Comparison of ENCODE assay signal across 8 cellular contexts in the genomic region with DNA sequence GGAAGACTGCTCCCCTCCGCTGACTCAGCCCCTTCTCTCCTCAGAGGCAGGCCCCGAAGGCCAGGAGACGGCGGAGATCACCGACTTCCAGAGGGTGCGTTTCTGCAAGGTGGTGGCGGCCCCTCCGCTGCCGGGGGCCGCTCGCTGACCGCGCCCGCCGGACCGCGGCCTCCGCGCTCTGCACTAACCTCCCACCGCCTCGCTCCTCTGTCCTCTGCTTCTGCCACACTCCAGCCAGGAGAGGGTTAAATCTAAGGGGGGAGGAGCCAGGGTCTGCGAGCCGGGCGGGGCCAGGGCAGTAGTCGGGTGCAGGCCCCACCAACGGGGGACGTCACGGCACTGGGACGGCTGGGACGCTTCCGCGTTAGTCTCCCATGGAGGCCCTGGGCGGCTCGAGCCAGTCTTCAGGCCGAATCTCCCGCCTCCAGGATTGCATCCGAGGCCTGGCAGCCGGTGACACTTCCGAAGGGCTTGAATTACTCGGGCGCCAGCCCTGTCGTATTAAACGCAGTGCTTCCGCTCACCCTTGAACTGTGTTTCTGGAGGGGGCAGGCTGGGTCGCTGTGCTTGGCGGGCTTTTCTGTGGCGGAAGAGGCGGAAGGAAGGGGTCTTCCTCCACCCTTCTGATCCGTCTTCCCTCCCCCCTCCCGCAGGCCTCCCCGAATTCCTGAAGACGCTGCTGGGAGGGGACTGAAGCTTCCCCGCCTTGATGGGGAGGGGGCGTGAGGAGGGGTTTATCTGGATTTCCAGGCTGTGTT. TPM values are rescaled to one million over a fixed set of nuclear protein-coding genes. Genes with fewer than 3 reads are reported as not detected.
DNase-seq lines count a peak whose midpoint lies in the region; ATAC-seq, FAIRE-seq and TF ChIP-seq lines count a peak whose summit lies in the region.

No MANE protein-coding gene starts in this region.

- POLR2A ChIA-PET in H1 (lab: Charles Lee; ENCODE audit: partially characterized antibody): interaction anchor here (0.7 to 3.6 kb wide), 17 partner anchors 10 to 232 kb away, joined by 3 to 29 read pairs (median 4); partner anchors contain the start of genes CCDC9 and ZC3H4

- FAIRE-seq in H1 (lab: Jason Lieb, UNC): no peak

- H2AFZ ChIP-seq in H1 (ENCODE audit: low read length): 0 out of 2 replicates have a peak overlapping the region, but pooled peaks have one; percentile 6

- H3K9me3 Mint-ChIP-seq in CD4-positive, CD25-positive, alpha-beta regulatory T cell: peaks cover 0 to 1% (median 0%) of the 10 kb centered on the region in 7 donors
- H3K9me3 Mint-ChIP-seq in activated CD8-positive, alpha-beta memory T cell treated with anti-CD3 and anti-CD28 coated beads, Interleukin-2, amount 10 ng/mL, durations not matched to agents 7 days and 5 days (ENCODE audit: low read depth): no peaks in the 10 kb centered on the region

- H2AK5ac ChIP-seq in H1 (ENCODE audit: low read depth, low read length): no peak overlapping the region

- no peaks in the 10 kb centered on the region; the same call in 1 of the 2 replicates for H3K79me1 ChIP-seq in H1 (ENCODE audit: low read depth, low read length)

- H2BK12ac ChIP-seq in H1 (ENCODE audit: low read depth, low read length): peak overlapping the region; percentile 68; the same call in 1 of the 2 replicates

- no peak overlapping the region for H2BK120ac ChIP-seq in H1 (replicated peaks; ENCODE audit: low read depth, low read length)

- peak overlapping the region; percentile 77 for H3K4me3 ChIP-seq in CD4-positive, CD25-positive, alpha-beta regulatory T cell (ENCODE audit: low read depth, low read length)
- H3K4me3 ChIP-seq in H1 (ENCODE audit: extremely low read depth in 1 of 4, insufficient read depth in 2 of 4, low read depth in 3 of 4, low read length in 4 of 4) (peak overlapping the region; percentile 70 to 84 (median 78)), mesodermal cell (ENCODE audit: extremely low read depth, insufficient read depth, low read length, poor library complexity, severe bottlenecking) (peak overlapping the region; percentile 60)

- DNase-seq in CD4-positive, CD25-positive, alpha-beta regulatory T cell: peak; percentile 85 to 94 (median 89)
- DNase-seq in NK-92 treated with Interleukin-12 subunit alpha and Interleukin-12 subunit beta, amount 100 ng/mL, for 24 hours (lab: John Stamatoyannopoulos, UW): peak; percentile 57
- peak; percentile 97 for DNase-seq in activated CD8-positive, alpha-beta memory T cell treated with anti-CD3 and anti-CD28 coated beads, Interleukin-2, amount 10 ng/mL, durations not matched to agents 7 days and 5 days
- peak; percentile 79 to 92 for DNase-seq in H1 (ENCODE audit: low read depth in 1 of 2, low spot score in 2 of 2)
- DNase-seq in stimulated activated CD8-positive, alpha-beta memory T cell treated with anti-CD3 and anti-CD28 coated beads, Interleukin-15, amount 100 ng/mL, for 1 hour (ENCODE audit: low read depth): peak; percentile 80

- TF ChIP-seq EP300 in H1 (IDR thresholded peaks at IDR 0.05; ENCODE audit: borderline replicate concordance in 1 of 2, low read depth in 2 of 2, low read length in 2 of 2): no peak

- H4K91ac ChIP-seq in H1 (replicated peaks; ENCODE audit: insufficient read length, low read length): peak overlapping the region; percentile 69

- TF ChIP-seq RAD21 in H1 (IDR thresholded peaks at IDR 0.05 in 1 of 2, conservative IDR thresholded peaks at IDR 0.05 in 1 of 2; ENCODE audit: low read depth in 2 of 2, low read length in 2 of 2): no peak

- H3K4me3 Mint-ChIP-seq in CD4-positive, CD25-positive, alpha-beta regulatory T cell: peak overlapping the region; percentile 97 to 100 (median 98)
- peak overlapping the region; percentile 94 for H3K4me3 Mint-ChIP-seq in activated CD8-positive, alpha-beta memory T cell treated with anti-CD3 and anti-CD28 coated beads, Interleukin-2, amount 10 ng/mL, durations not matched to agents 7 days and 5 days

- H4K8ac ChIP-seq in H1 (ENCODE audit: extremely low read depth, insufficient read depth, low read length): peak overlapping the region; percentile 81

- H2BK20ac ChIP-seq in H1 (ENCODE audit: low read length): no peak overlapping the region

- peak; percentile 71 to 78; a peak in 2 of 3 replicates for TF ChIP-seq POLR2A in H1 (IDR thresholded peaks at IDR 0.05; ENCODE audit: control extremely low read depth in 1 of 2, low read depth in 2 of 2, low read length in 2 of 2)

- peaks cover 0 to 14% of the 10 kb centered on the region in 2 experiments for H4K20me1 ChIP-seq in H1 (replicated peaks in 1 of 2; ENCODE audit: control insufficient read depth in 1 of 2, insufficient read depth in 2 of 2, low read length in 2 of 2)

- no peak overlapping the region for H2BK15ac ChIP-seq in H1 (ENCODE audit: low read length)

- H3K27ac Mint-ChIP-seq in CD4-positive, CD25-positive, alpha-beta regulatory T cell: peak overlapping the region; percentile 97 to 99 (median 99)
- H3K27ac Mint-ChIP-seq in activated CD8-positive, alpha-beta memory T cell treated with anti-CD3 and anti-CD28 coated beads, Interleukin-2, amount 10 ng/mL, durations not matched to agents 7 days and 5 days: peak overlapping the region; percentile 98

- no peak overlapping the region for H3K23ac ChIP-seq in H1 (ENCODE audit: insufficient read length)

- TF ChIP-seq CTCF in H1 (IDR thresholded peaks at IDR 0.05; ENCODE audit: control extremely low read depth in 1 of 3, insufficient read depth in 1 of 3, low read depth in 1 of 3, low read length in 3 of 3): no peak

- no peaks in the 10 kb centered on the region for H3K9me3 ChIP-seq in CD4-positive, CD25-positive, alpha-beta regulatory T cell (ENCODE audit: control insufficient read depth in 2 of 2, low read length in 2 of 2)
- H3K9me3 ChIP-seq in H1 (ENCODE audit: insufficient read depth in 2 of 2, low read depth in 1 of 2, low read length in 1 of 2): no peaks in the 10 kb centered on the region
- no peaks in the 10 kb centered on the region for H3K9me3 ChIP-seq in mesodermal cell (ENCODE audit: control insufficient read depth, low read length)

- no peak overlapping the region for H3K14ac ChIP-seq in H1 (ENCODE audit: insufficient read length)

- H3K27me3 Mint-ChIP-seq in CD4-positive, CD25-positive, alpha-beta regulatory T cell: peaks cover 7% of the 10 kb centered on the region
- no peaks in the 10 kb centered on the region for H3K27me3 Mint-ChIP-seq in activated CD8-positive, alpha-beta memory T cell treated with anti-CD3 and anti-CD28 coated beads, Interleukin-2, amount 10 ng/mL, durations not matched to agents 7 days and 5 days

- H2BK5ac ChIP-seq in H1 (ENCODE audit: low read depth, low read length): peak overlapping the region; percentile 79

- CTCF ChIA-PET in activated CD8-positive, alpha-beta memory T cell treated with anti-CD3 and anti-CD28 coated beads, Interleukin-2, amount 10 ng/mL, durations not matched to agents 7 days and 5 days (lab: Charles Lee): interaction anchor here (0.6 to 3.6 kb wide), 15 partner anchors 9 to 210 kb away, joined by 3 to 22 read pairs (median 5); partner anchors contain the start of genes CCDC9, DHX34 and KPTN
- CTCF ChIA-PET in H1 (lab: Charles Lee; ENCODE audit: partially characterized antibody): interaction anchor here (0.6 kb wide), 1 partner anchor 433 kb away, joined by 4 read pairs; no protein-coding TSS in a partner anchor

- H3K36me3 Mint-ChIP-seq in CD4-positive, CD25-positive, alpha-beta regulatory T cell: peaks cover 9% of the 10 kb centered on the region
- peaks cover 8% of the 10 kb centered on the region for H3K36me3 Mint-ChIP-seq in activated CD8-positive, alpha-beta memory T cell treated with anti-CD3 and anti-CD28 coated beads, Interleukin-2, amount 10 ng/mL, durations not matched to agents 7 days and 5 days

- peak; percentile 58 to 61 for ATAC-seq in CD4-positive, CD25-positive, alpha-beta regulatory T cell (ENCODE audit: low read depth in 2 of 2)
- peak; percentile 55 for ATAC-seq in GM19397 (IDR thresholded peaks at IDR 0.05; ENCODE audit: unreplicated experiment)
- peak; percentile 55 for ATAC-seq in HG03571 (IDR thresholded peaks at IDR 0.05; ENCODE audit: unreplicated experiment)
- peak; percentile 81 for ATAC-seq in activated CD8-positive, alpha-beta memory T cell treated with anti-CD3 and anti-CD28 coated beads, Interleukin-2, amount 10 ng/mL, durations not matched to agents 7 days and 5 days

- WGBS in H1 (ENCODE audit: extremely low coverage in 1 of 2, insufficient coverage in 1 of 2, insufficient read length in 1 of 2, insufficient replicate concordance in 2 of 2, low coverage in 1 of 2, low lambda C conversion rate in 2 of 2, missing lambda C conversion rate in 1 of 2), 2 experiments: 1% methylated on average over 47 of the region's 54 CpGs; no CpG with 5 or more reads in 1 of the 2 experiments
- WGBS in mesodermal cell (ENCODE audit: insufficient coverage in 2 of 2), 2 experiments: 0 to 1% methylated on average over 37 to 38 of the region's 54 CpGs

- peaks cover 22% of the 10 kb centered on the region for H3K4me1 ChIP-seq in CD4-positive, CD25-positive, alpha-beta regulatory T cell (ENCODE audit: control insufficient read depth, insufficient read depth, low read length, poor library complexity, severe bottlenecking)
- H3K4me1 ChIP-seq in H1 (replicated peaks in 1 of 4; ENCODE audit: control insufficient read depth in 3 of 4, insufficient read depth in 4 of 4, low read length in 3 of 4): peaks cover 0 to 19% (median 8%) of the 10 kb centered on the region in 4 experiments; a peak in 6 of 7 replicates
- peaks cover 25% of the 10 kb centered on the region for H3K4me1 ChIP-seq in mesodermal cell (ENCODE audit: control insufficient read depth, insufficient read depth, low read length, poor library complexity, severe bottlenecking)

- no peaks in the 10 kb centered on the region for H3K27me3 ChIP-seq in CD4-positive, CD25-positive, alpha-beta regulatory T cell (ENCODE audit: control insufficient read depth, insufficient read depth, low read length)
- H3K27me3 ChIP-seq in H1 (replicated peaks in 1 of 4; ENCODE audit: control insufficient read depth in 3 of 4, extremely low read depth in 1 of 4, insufficient read depth in 3 of 4, low read length in 3 of 4): peaks cover 0 to 10% (median 6%) of the 10 kb centered on the region in 4 experiments; a peak in 5 of 7 replicates

- H3K18ac ChIP-seq in H1 (ENCODE audit: extremely low read depth, low read length): peak overlapping the region; percentile 83

- H3K56ac ChIP-seq in H1 (replicated peaks; ENCODE audit: insufficient read length, low read depth, low read length): peak overlapping the region; percentile 86

- H3K23me2 ChIP-seq in H1 (ENCODE audit: low read depth, low read length): peaks cover 25% of the 10 kb centered on the region

- peak overlapping the region; percentile 59 for H4K5ac ChIP-seq in H1 (ENCODE audit: insufficient read length, low read depth, low read length)

- no peaks in the 10 kb centered on the region for H3K79me2 ChIP-seq in H1 (ENCODE audit: control insufficient read depth in 1 of 2, insufficient read depth in 2 of 2, low read length in 2 of 2)

- peak overlapping the region; percentile 55 to 89 (median 82) for H3K9ac ChIP-seq in H1 (replicated peaks in 1 of 4; ENCODE audit: extremely low read depth in 1 of 4, low read depth in 3 of 4, low read length in 3 of 4)

- H3K27ac ChIP-seq in CD4-positive, CD25-positive, alpha-beta regulatory T cell (ENCODE audit: insufficient read depth, low read length, poor library complexity, severe bottlenecking): peak overlapping the region; percentile 97
- H3K27ac ChIP-seq in H1 (ENCODE audit: low read depth, low read length): peak overlapping the region; percentile 92
- H3K27ac ChIP-seq in mesodermal cell (ENCODE audit: low read depth, low read length, severe bottlenecking): peak overlapping the region; percentile 96

- peaks cover 4 to 26% (median 7%) of the 10 kb centered on the region in 4 donors for H3K4me1 Mint-ChIP-seq in CD4-positive, CD25-positive, alpha-beta regulatory T cell
- peaks cover 18% of the 10 kb centered on the region for H3K4me1 Mint-ChIP-seq in activated CD8-positive, alpha-beta memory T cell treated with anti-CD3 and anti-CD28 coated beads, Interleukin-2, amount 10 ng/mL, durations not matched to agents 7 days and 5 days

- peak overlapping the region; percentile 82 to 86 for H3K4me2 ChIP-seq in H1 (ENCODE audit: insufficient read depth in 1 of 2, low read depth in 2 of 2, low read length in 2 of 2)

- H3K36me3 ChIP-seq in CD4-positive, CD25-positive, alpha-beta regulatory T cell (ENCODE audit: control insufficient read depth, insufficient read depth, low read length): peaks cover 7% of the 10 kb centered on the region
- peaks cover 0 to 9% (median 2%) of the 10 kb centered on the region in 4 experiments; a peak in 3 of 8 replicates for H3K36me3 ChIP-seq in H1 (ENCODE audit: control insufficient read depth in 2 of 4, insufficient read depth in 4 of 4, low read length in 3 of 4)
- H3K36me3 ChIP-seq in mesodermal cell (ENCODE audit: control insufficient read depth, insufficient read depth, low read length): peaks cover 32% of the 10 kb centered on the region

- H3K4ac ChIP-seq in H1 (replicated peaks; ENCODE audit: insufficient read length, low read depth, low read length): no peak overlapping the region

RNA-seq across cellular contexts. Expression of gene INAFM1, which starts 1.2 kb away (rescaled TPM):
- total RNA-seq in CD4-positive, CD25-positive, alpha-beta regulatory T cell: 11.0 TPM
- polyA plus RNA-seq in CD4-positive, CD25-positive, alpha-beta regulatory T cell: 1 to 10 TPM; 1.5 to 3.6 (median 2.1) TPM
- total RNA-seq in activated CD8-positive, alpha-beta memory T cell treated with anti-CD3 and anti-CD28 coated beads, Interleukin-2, amount 10 ng/mL, durations not matched to agents 7 days and 5 days: 10 to 100 TPM in 1 of 2 experiments, 1 to 10 TPM in 1; 7.6 to 14.5 TPM
- total RNA-seq in H1 (2021; fragmentation: NEBNext Ultra II Directional; extraction: Animal tissue kit (Norgen Biotek cat#: 25700)): 3.4 and 4.4 TPM in 2 replicates
- polyA plus RNA-seq in H1 (2011; rRNA removed): 2.6 and 3.9 TPM in 2 replicates
- polyA plus RNA-seq in H1 (2011; cell fraction: cytosol; rRNA removed): 1.9 TPM
- 4.5 TPM for polyA plus RNA-seq in H1 (2011; cell fraction: nucleus; rRNA removed)
- polyA plus RNA-seq in H1 (2012, experiment 1 of 2): 3.1 to 5.1 TPM (median 4.6 TPM) in 4 replicates
- polyA plus RNA-seq in H1 (2012, experiment 2 of 2): 1.00 TPM
- polyA plus RNA-seq in H1 (2013, experiment 1 of 2): 4.0 TPM
- polyA plus RNA-seq in H1 (2013, experiment 2 of 2): 4.1 TPM
- polyA minus RNA-seq in H1 (2011; rRNA and poly(A)+ RNA removed): 0.59 TPM in 1 of 2 replicates, not detected in the other
- polyA minus RNA-seq in H1 (2011; cell fraction: cytosol; rRNA and poly(A)+ RNA removed): 1.2 TPM
- 1.9 TPM for polyA minus RNA-seq in H1 (2011; cell fraction: nucleus; rRNA and poly(A)+ RNA removed)
- 19.6 TPM for polyA plus RNA-seq in mesodermal cell (2013, experiment 1 of 2)
- 15.4 TPM for polyA plus RNA-seq in mesodermal cell (2013, experiment 2 of 2)

RNA-seq across cellular contexts. Expression of gene CCDC9, which starts 17.2 kb away (rescaled TPM):
- total RNA-seq in CD4-positive, CD25-positive, alpha-beta regulatory T cell: 44.1 TPM
- polyA plus RNA-seq in CD4-positive, CD25-positive, alpha-beta regulatory T cell: 10 to 100 TPM in 3 of 4 donors, 1 to 10 TPM in 1; 7.3 to 14.5 (median 12.6) TPM
- total RNA-seq in activated CD8-positive, alpha-beta memory T cell treated with anti-CD3 and anti-CD28 coated beads, Interleukin-2, amount 10 ng/mL, durations not matched to agents 7 days and 5 days: 10 to 100 TPM; 24.8 to 27.6 TPM
- 25.7 and 29.8 TPM in 2 replicates for total RNA-seq in H1 (2021; fragmentation: NEBNext Ultra II Directional; extraction: Animal tissue kit (Norgen Biotek cat#: 25700))
- 3.7 and 7.0 TPM in 2 replicates for polyA plus RNA-seq in H1 (2011; rRNA removed)
- 8.7 TPM for polyA plus RNA-seq in H1 (2011; cell fraction: cytosol; rRNA removed)
- 11.6 TPM for polyA plus RNA-seq in H1 (2011; cell fraction: nucleus; rRNA removed)
- polyA plus RNA-seq in H1 (2012, experiment 1 of 2): 18.0 to 31.1 TPM (median 28.0 TPM) in 4 replicates
- polyA plus RNA-seq in H1 (2012, experiment 2 of 2): 17.9 TPM
- polyA plus RNA-seq in H1 (2013, experiment 1 of 2): 13.5 TPM
- polyA plus RNA-seq in H1 (2013, experiment 2 of 2): 12.8 TPM
- polyA minus RNA-seq in H1 (2011; rRNA and poly(A)+ RNA removed): 2.9 and 3.3 TPM in 2 replicates
- 4.3 TPM for polyA minus RNA-seq in H1 (2011; cell fraction: cytosol; rRNA and poly(A)+ RNA removed)
- 5.3 TPM for polyA minus RNA-seq in H1 (2011; cell fraction: nucleus; rRNA and poly(A)+ RNA removed)
- 24.1 TPM for polyA plus RNA-seq in mesodermal cell (2013, experiment 1 of 2)
- 20.9 TPM for polyA plus RNA-seq in mesodermal cell (2013, experiment 2 of 2)

RNA-seq across cellular contexts. Expression of gene C5AR1, which starts 36.2 kb away (rescaled TPM):
- total RNA-seq in CD4-positive, CD25-positive, alpha-beta regulatory T cell: 0.91 TPM
- polyA plus RNA-seq in CD4-positive, CD25-positive, alpha-beta regulatory T cell: under 1 TPM in 1 of 4 donors, not detected in 3; 0.22 TPM
- total RNA-seq in activated CD8-positive, alpha-beta memory T cell treated with anti-CD3 and anti-CD28 coated beads, Interleukin-2, amount 10 ng/mL, durations not matched to agents 7 days and 5 days: 1 to 10 TPM in 1 of 2 experiments, not detected in 1; 1.4 TPM
- 0.21 TPM in 1 of 2 replicates, not detected in the other for total RNA-seq in H1 (2021; fragmentation: NEBNext Ultra II Directional; extraction: Animal tissue kit (Norgen Biotek cat#: 25700))
- polyA plus RNA-seq in H1 (2011; rRNA removed): 0.20 and 0.33 TPM in 2 replicates
- 0.17 TPM for polyA plus RNA-seq in H1 (2011; cell fraction: cytosol; rRNA removed)
- 0.39 TPM for polyA plus RNA-seq in H1 (2011; cell fraction: nucleus; rRNA removed)
- polyA plus RNA-seq in H1 (2012, experiment 1 of 2): 0.09 to 0.25 TPM in 2 of 4 replicates, not detected in the others
- polyA plus RNA-seq in H1 (2012, experiment 2 of 2): 0.07 TPM
- polyA plus RNA-seq in H1 (2013, experiment 1 of 2): 0.08 TPM
- 0.13 TPM for polyA plus RNA-seq in H1 (2013, experiment 2 of 2)
- not detected in 2 replicates for polyA minus RNA-seq in H1 (2011; rRNA and poly(A)+ RNA removed)
- not detected for polyA minus RNA-seq in H1 (2011; cell fraction: cytosol; rRNA and poly(A)+ RNA removed)
- not detected for polyA minus RNA-seq in H1 (2011; cell fraction: nucleus; rRNA and poly(A)+ RNA removed)
- 0.41 TPM for polyA plus RNA-seq in mesodermal cell (2013, experiment 1 of 2)
- polyA plus RNA-seq in mesodermal cell (2013, experiment 2 of 2): 0.56 TPM

RNA-seq across cellular contexts. Expression of gene BBC3, which starts 42.5 kb away (rescaled TPM):
- total RNA-seq in CD4-positive, CD25-positive, alpha-beta regulatory T cell: 21.2 TPM
- 1 to 10 TPM; 4.2 to 6.7 (median 5.4) TPM for polyA plus RNA-seq in CD4-positive, CD25-positive, alpha-beta regulatory T cell
- 10 to 100 TPM; 14.0 to 16.7 TPM for total RNA-seq in activated CD8-positive, alpha-beta memory T cell treated with anti-CD3 and anti-CD28 coated beads, Interleukin-2, amount 10 ng/mL, durations not matched to agents 7 days and 5 days
- 21.6 and 23.3 TPM in 2 replicates for total RNA-seq in H1 (2021; fragmentation: NEBNext Ultra II Directional; extraction: Animal tissue kit (Norgen Biotek cat#: 25700))
- polyA plus RNA-seq in H1 (2011; rRNA removed): 13.2 and 26.4 TPM in 2 replicates
- 17.9 TPM for polyA plus RNA-seq in H1 (2011; cell fraction: cytosol; rRNA removed)
- polyA plus RNA-seq in H1 (2011; cell fraction: nucleus; rRNA removed): 24.4 TPM
- polyA plus RNA-seq in H1 (2012, experiment 1 of 2): 21.4 to 25.1 TPM (median 23.4 TPM) in 4 replicates
- 18.5 TPM for polyA plus RNA-seq in H1 (2012, experiment 2 of 2)
- polyA plus RNA-seq in H1 (2013, experiment 1 of 2): 7.7 TPM
- 7.8 TPM for polyA plus RNA-seq in H1 (2013, experiment 2 of 2)
- 3.1 and 5.8 TPM in 2 replicates for polyA minus RNA-seq in H1 (2011; rRNA and poly(A)+ RNA removed)
- 18.3 TPM for polyA minus RNA-seq in H1 (2011; cell fraction: cytosol; rRNA and poly(A)+ RNA removed)
- 17.6 TPM for polyA minus RNA-seq in H1 (2011; cell fraction: nucleus; rRNA and poly(A)+ RNA removed)
- 35.3 TPM for polyA plus RNA-seq in mesodermal cell (2013, experiment 1 of 2)
- 24.8 TPM for polyA plus RNA-seq in mesodermal cell (2013, experiment 2 of 2)

RNA-seq across cellular contexts. Expression of gene C5AR2, which starts 58.5 kb away (rescaled TPM):
- 1.9 TPM for total RNA-seq in CD4-positive, CD25-positive, alpha-beta regulatory T cell
- under 1 TPM; 0.09 to 0.33 (median 0.21) TPM for polyA plus RNA-seq in CD4-positive, CD25-positive, alpha-beta regulatory T cell
- under 1 TPM; 0.07 to 0.29 TPM for total RNA-seq in activated CD8-positive, alpha-beta memory T cell treated with anti-CD3 and anti-CD28 coated beads, Interleukin-2, amount 10 ng/mL, durations not matched to agents 7 days and 5 days
- 0.15 TPM in 1 of 2 replicates, not detected in the other for total RNA-seq in H1 (2021; fragmentation: NEBNext Ultra II Directional; extraction: Animal tissue kit (Norgen Biotek cat#: 25700))
- polyA plus RNA-seq in H1 (2011; rRNA removed): 0.06 and 0.08 TPM in 2 replicates
- 0.16 TPM for polyA plus RNA-seq in H1 (2011; cell fraction: cytosol; rRNA removed)
- 0.46 TPM for polyA plus RNA-seq in H1 (2011; cell fraction: nucleus; rRNA removed)
- polyA plus RNA-seq in H1 (2012, experiment 1 of 2): 0.08 to 0.18 TPM in 2 of 4 replicates, not detected in the others
- polyA plus RNA-seq in H1 (2012, experiment 2 of 2): not detected
- polyA plus RNA-seq in H1 (2013, experiment 1 of 2): 0.34 TPM
- 0.28 TPM for polyA plus RNA-seq in H1 (2013, experiment 2 of 2)
- 0.03 and 0.12 TPM in 2 replicates for polyA minus RNA-seq in H1 (2011; rRNA and poly(A)+ RNA removed)
- not detected for polyA minus RNA-seq in H1 (2011; cell fraction: cytosol; rRNA and poly(A)+ RNA removed)
- polyA minus RNA-seq in H1 (2011; cell fraction: nucleus; rRNA and poly(A)+ RNA removed): 1.3 TPM
- polyA plus RNA-seq in mesodermal cell (2013, experiment 1 of 2): 0.59 TPM
- not detected for polyA plus RNA-seq in mesodermal cell (2013, experiment 2 of 2)

Comparison
In these comparisons a context has a peak if more than half of its experiments do, and no peak if none do; other contexts are left out.
1. Peak in every context shown above with its lines: DNase-seq, ATAC-seq, H3K4me3 ChIP-seq and H3K27ac ChIP-seq.